ENCODE assay signal across 8 cellular contexts in the genomic region with DNA sequence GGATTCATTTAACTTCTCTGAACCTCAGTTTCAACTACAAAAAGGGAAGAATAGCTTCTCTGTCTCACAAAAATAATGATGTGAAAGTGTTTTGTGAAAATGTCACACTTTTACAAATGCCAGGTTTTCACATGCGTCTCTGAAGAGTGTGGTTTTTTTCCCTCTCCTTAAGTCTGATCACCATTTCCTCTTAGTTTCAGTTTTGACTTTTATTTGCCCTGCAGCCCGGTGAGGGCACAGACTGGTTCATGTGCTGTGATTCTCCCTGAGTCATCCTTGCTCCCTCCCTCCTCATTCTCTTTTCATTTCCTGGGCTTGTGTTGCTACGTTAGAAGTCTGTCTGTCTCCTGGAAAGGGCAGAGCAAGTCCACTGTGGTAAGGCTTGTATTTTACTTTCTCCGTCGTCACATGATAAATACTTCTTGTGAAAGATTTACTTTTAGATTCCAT.
DNase-seq lines count a peak whose midpoint lies in the region; ATAC-seq and TF ChIP-seq lines count a peak whose summit lies in the region.

No MANE protein-coding gene starts in this region.

- peak; percentile 99 for ATAC-seq in DND-41 (ENCODE audit: insufficient read depth, low read depth)
- peak; percentile 83 for ATAC-seq in GM21786 (IDR thresholded peaks at IDR 0.05; ENCODE audit: unreplicated experiment)
- no peak for ATAC-seq in HG03045 (IDR thresholded peaks at IDR 0.05; ENCODE audit: unreplicated experiment)

- TF ChIP-seq CTCF in DND-41 (IDR thresholded peaks at IDR 0.05; ENCODE audit: borderline replicate concordance, extremely low read depth, low read length, poor library complexity, severe bottlenecking) = no peak
- no peak for TF ChIP-seq CTCF in epithelial cell of esophagus (IDR thresholded peaks at IDR 0.05; ENCODE audit: insufficient read depth, low read depth, low read length, missing control alignments)
- no peak for TF ChIP-seq CTCF in stomach (IDR thresholded peaks at IDR 0.05)

- H3K36me3 ChIP-seq in DND-41 (ENCODE audit: insufficient read depth, low read length) (peaks cover 11% of the 10 kb centered on the region; the same call in 1 of the 2 replicates), stomach (peaks cover 6 to 42% (median 33%) of the 10 kb centered on the region in 4 donors)

- peak overlapping the region; percentile 60 for H3K4me2 ChIP-seq in DND-41 (ENCODE audit: insufficient read depth, low read length)

- peak overlapping the region; percentile 70 for H2AFZ ChIP-seq in DND-41 (ENCODE audit: low read depth, low read length)

- 2 to 9% (median 6%) methylated on average over 5 of the region's 5 CpGs for WGBS in stomach, 5 donors

- no peak for TF ChIP-seq EP300 in stomach (IDR thresholded peaks at IDR 0.05)

- DNase-seq in DND-41 (peak; percentile 83), LHCN-M2 (ENCODE audit: low read depth) (peak; percentile 94), epithelial cell of esophagus (ENCODE audit: low read depth) (peak; percentile 93), mucosa of gallbladder (ENCODE audit: low spot score) (peak; percentile 70), stomach (peak; percentile 28)
- DNase-seq in activated CD4-positive, alpha-beta T cell treated with anti-CD3 and anti-CD28 coated beads, Interleukin-2, amount 50 U/mL, for 1 hour = peak; percentile 5

- H3K27me3 ChIP-seq in DND-41 (ENCODE audit: insufficient read depth, low read length, poor library complexity) (no peaks in the 10 kb centered on the region), stomach (no peaks in the 10 kb centered on the region)

- no peaks in the 10 kb centered on the region for H4K20me1 ChIP-seq in DND-41 (ENCODE audit: insufficient read depth, low read length)

- peak overlapping the region; percentile 85 for H3K27ac ChIP-seq in DND-41 (ENCODE audit: low read length)
- peak overlapping the region in 4 of 5 donors; percentile 64 to 75 (median 66) for H3K27ac ChIP-seq in stomach

- H3K79me2 ChIP-seq in DND-41 (ENCODE audit: insufficient read depth, low read length) = peaks cover 22% of the 10 kb centered on the region

- H3K4me1 ChIP-seq in DND-41 (ENCODE audit: insufficient read depth, low read length) (peaks cover 31% of the 10 kb centered on the region), stomach (peaks cover 0 to 26% (median 11%) of the 10 kb centered on the region in 4 donors)

- intact Hi-C loops in stomach (cut with DNase I; ENCODE audit: low total_unique reads) = no loop called here

- no peak for TF ChIP-seq POLR2A in stomach (IDR thresholded peaks at IDR 0.05)

- H3K9ac ChIP-seq in DND-41 (ENCODE audit: low read depth, low read length) = peak overlapping the region; percentile 52

- no peaks in the 10 kb centered on the region for H3K9me3 ChIP-seq in DND-41 (ENCODE audit: insufficient read depth, low read length, severe bottlenecking)
- no peaks in the 10 kb centered on the region for H3K9me3 ChIP-seq in stomach

- H3K4me3 ChIP-seq in DND-41 (ENCODE audit: low read depth in 1 of 2, low read length in 2 of 2) = peak overlapping the region; percentile 5 to 48; a peak in 3 of 4 replicates
- H3K4me3 ChIP-seq in epithelial cell of esophagus (ENCODE audit: low read length) = no peak overlapping the region
- peak overlapping the region; percentile 4 to 26 (median 23) for H3K4me3 ChIP-seq in stomach

Comparison
In these comparisons a context has a peak if more than half of its experiments do, and no peak if none do; other contexts are left out.
1. DNase-seq: peak in every context shown above with its lines; median percentile 94 in LHCN-M2; 93 in epithelial cell of esophagus; 83 in DND-41; 70 in mucosa of gallbladder; 28 in stomach; 5 in activated CD4-positive, alpha-beta T cell treated with anti-CD3 and anti-CD28 coated beads, Interleukin-2, amount 50 U/mL, for 1 hour.